In genomic region chr2:54977149-54977548, GRCh38 we compare ENCODE assay signal across 10 cellular contexts.
A peak's percentile ranks its signal among the peaks of the same experiment; 100 is the strongest.
DNase-seq lines count a peak whose midpoint lies in the region; ATAC-seq and TF ChIP-seq lines count a peak whose summit lies in the region.
"Had no signal": no experiment of that assay in that cellular context is flagged by ENCODE, and none has a peak within 500 bp of the region (broad histone marks: within the 10 kb centered on the region; RNA-seq: fewer than 3 reads in every experiment).

No MANE protein-coding gene starts in this region.

- POLR2A ChIA-PET in naive thymus-derived CD8-positive, alpha-beta T cell (lab: Charles Lee): no interaction called here

- ATAC-seq in GM18519 (IDR thresholded peaks at IDR 0.05; ENCODE audit: low FRiP score, unreplicated experiment) (peak; percentile 93), GM21737 (IDR thresholded peaks at IDR 0.05; ENCODE audit: unreplicated experiment) (peak; percentile 89), HG03571 (IDR thresholded peaks at IDR 0.05; ENCODE audit: unreplicated experiment) (peak; percentile 76)
- no peak for ATAC-seq in naive thymus-derived CD8-positive, alpha-beta T cell
- ATAC-seq: WTC11 had no signal

- H3K9me3 Mint-ChIP-seq in naive thymus-derived CD8-positive, alpha-beta T cell: no peaks in the 10 kb centered on the region
- H3K9me3 Mint-ChIP-seq in glutamatergic neuron (ENCODE audit: unreplicated experiment): peaks cover 7% of the 10 kb centered on the region
- H3K9me3 Mint-ChIP-seq: WTC11 had no signal

- TF ChIP-seq CTCF in glutamatergic neuron (IDR thresholded peaks at IDR 0.05; ENCODE audit: partially characterized antibody, unreplicated experiment): no peak

- H3K36me3 Mint-ChIP-seq in naive thymus-derived CD8-positive, alpha-beta T cell: peaks cover 0 to 57% (median 12%) of the 10 kb centered on the region in 3 donors
- H3K36me3 Mint-ChIP-seq in glutamatergic neuron (ENCODE audit: unreplicated experiment): no peaks in the 10 kb centered on the region

- no peak overlapping the region for H3K4me3 Mint-ChIP-seq in naive thymus-derived CD8-positive, alpha-beta T cell
- no peak overlapping the region for H3K4me3 Mint-ChIP-seq in glutamatergic neuron (ENCODE audit: unreplicated experiment)
- H3K4me3 Mint-ChIP-seq: WTC11 had no signal

- DNase-seq in naive thymus-derived CD8-positive, alpha-beta T cell: no peak
- DNase-seq in glutamatergic neuron: no peak
- DNase-seq in D341Med (ENCODE audit: low spot score): no peak
- DNase-seq in central memory CD4-positive, alpha-beta T cell: no peak
- no peak for DNase-seq in Ammon's horn (ENCODE audit: low spot score)
- DNase-seq: NCI-H1092 treated with DMSO at 0.1 percent for 48 hours had no signal

- no peaks in the 10 kb centered on the region for H3K27me3 Mint-ChIP-seq in naive thymus-derived CD8-positive, alpha-beta T cell
- peaks cover 5% of the 10 kb centered on the region for H3K27me3 Mint-ChIP-seq in glutamatergic neuron (ENCODE audit: unreplicated experiment)

- H3K4me1 Mint-ChIP-seq in naive thymus-derived CD8-positive, alpha-beta T cell: peaks cover 18 to 47% (median 40%) of the 10 kb centered on the region in 4 donors
- peaks cover 11% of the 10 kb centered on the region for H3K4me1 Mint-ChIP-seq in glutamatergic neuron (ENCODE audit: low read depth, unreplicated experiment)

- peak overlapping the region in 8 of 10 donors; percentile 7 to 82 (median 41) for H3K27ac Mint-ChIP-seq in naive thymus-derived CD8-positive, alpha-beta T cell
- H3K27ac Mint-ChIP-seq in glutamatergic neuron (ENCODE audit: unreplicated experiment): no peak overlapping the region

Comparison
In these comparisons a context has a peak if more than half of its experiments do, and no peak if none do; other contexts are left out.
1. ATAC-seq: peak in GM18519 (single experiment), GM21737 (single experiment) and HG03571 (single experiment); none in naive thymus-derived CD8-positive, alpha-beta T cell (0 of 2).